18 cellular contexts compared by ENCODE assay signal in genomic region chrX:19003756-19004155, GRCh38. TPM values are rescaled to one million over a fixed set of nuclear protein-coding genes. Genes with fewer than 3 reads are reported as not detected.
DNase-seq lines count a peak whose midpoint lies in the region; ATAC-seq, FAIRE-seq and TF ChIP-seq lines count a peak whose summit lies in the region.
"Had no signal": no experiment of that assay in that cellular context is flagged by ENCODE, and none has a peak within 500 bp of the region (broad histone marks: within the 10 kb centered on the region; RNA-seq: fewer than 3 reads in every experiment).

No MANE protein-coding gene starts in this region.

- H3K4me1 Mint-ChIP-seq in HFFc6 (ENCODE audit: low read depth) = peaks cover 16% of the 10 kb centered on the region
- H3K4me1 Mint-ChIP-seq: CD4-positive, alpha-beta memory T cell had no signal

- TF ChIP-seq CTCF in D721Med (IDR thresholded peaks at IDR 0.05; ENCODE audit: insufficient read depth, missing control alignments) (no peak), HFFc6 (IDR thresholded peaks at IDR 0.05) (no peak), endothelial cell of umbilical vein (IDR thresholded peaks at IDR 0.05; ENCODE audit: extremely low read depth in 1 of 2, insufficient read depth in 1 of 2, low read depth in 1 of 2, low read length in 2 of 2) (no peak), fibroblast of mammary gland (conservative IDR thresholded peaks at IDR 0.05; ENCODE audit: control insufficient read depth, insufficient read depth, low read depth, low read length) (no peak), breast epithelium (IDR thresholded peaks at IDR 0.05) (no peak)

- H3K4me2 ChIP-seq in endothelial cell of umbilical vein (ENCODE audit: insufficient read depth, low read length) = no peak overlapping the region

- no peaks in the 10 kb centered on the region for H3K27me3 Mint-ChIP-seq in HFFc6 (ENCODE audit: insufficient read depth)
- H3K27me3 Mint-ChIP-seq: CD4-positive, alpha-beta memory T cell had no signal

- H3K4me3 ChIP-seq in endothelial cell of umbilical vein (replicated peaks in 1 of 3; ENCODE audit: insufficient read depth in 1 of 3, low read depth in 1 of 3, low read length in 3 of 3) (no peak overlapping the region), fibroblast of mammary gland (ENCODE audit: control insufficient read depth, low read depth, low read length) (no peak overlapping the region), breast epithelium (no peak overlapping the region)

- BruUV-seq in endothelial cell of umbilical vein (replicated peaks; lab: Mats Ljungman, UMichigan) = no TSS peak

- H3K9ac ChIP-seq in endothelial cell of umbilical vein (replicated peaks; ENCODE audit: extremely low read depth, insufficient read depth, low read length) = no peak overlapping the region

- H3K9me1 ChIP-seq in endothelial cell of umbilical vein (replicated peaks; ENCODE audit: control insufficient read depth, extremely low read depth, insufficient read depth, low read length) = no peaks in the 10 kb centered on the region

- H3K4me1 ChIP-seq in endothelial cell of umbilical vein (ENCODE audit: control insufficient read depth, extremely low read depth, insufficient read depth, low read length) (no peaks in the 10 kb centered on the region), breast epithelium (no peaks in the 10 kb centered on the region)
- H3K4me1 ChIP-seq: Caco-2 had no signal

- DNase-seq in D721Med (ENCODE audit: insufficient read length, low spot score) (no peak), HFFc6 (no peak), endothelial cell of umbilical vein (ENCODE audit: low read depth, low spot score) (no peak), fibroblast of mammary gland (ENCODE audit: low read depth) (peak; percentile 33), cardiac septum (ENCODE audit: low spot score) (no peak), breast epithelium (ENCODE audit: low spot score in 2 of 2) (no peak)
- DNase-seq: 8988T; C1 segment of cervical spinal cord; Caco-2; CD4-positive, alpha-beta memory T cell; DMS 273 treated with DMSO at 0.1 percent for 48 hours; DMS79; EL; GF-D8; GOT3; HCEC 1CT had no signal

- H3K9me3 ChIP-seq in endothelial cell of umbilical vein (replicated peaks; ENCODE audit: control insufficient read depth, insufficient read depth, low read length) (no peaks in the 10 kb centered on the region), breast epithelium (no peaks in the 10 kb centered on the region)
- H3K9me3 ChIP-seq: Caco-2 had no signal

- H3K9me3 Mint-ChIP-seq in HFFc6 = no peaks in the 10 kb centered on the region
- H3K9me3 Mint-ChIP-seq: CD4-positive, alpha-beta memory T cell had no signal

- H2AFZ ChIP-seq in endothelial cell of umbilical vein (ENCODE audit: low read depth, low read length) = no peak overlapping the region

- no peaks in the 10 kb centered on the region for H3K79me2 ChIP-seq in endothelial cell of umbilical vein (ENCODE audit: control insufficient read depth, insufficient read depth, low read length)

- H3K4me3 Mint-ChIP-seq in HFFc6 = no peak overlapping the region
- H3K4me3 Mint-ChIP-seq: CD4-positive, alpha-beta memory T cell had no signal

- peak; percentile 21 for FAIRE-seq in D721Med (lab: Jason Lieb, UNC)
- peak; percentile 37 for FAIRE-seq in endothelial cell of umbilical vein (lab: Jason Lieb, UNC)
- FAIRE-seq: H54 had no signal

- CTCF ChIA-PET in endothelial cell of umbilical vein (lab: Charles Lee) = no interaction called here

- H3K27ac Mint-ChIP-seq in HFFc6 = peak overlapping the region; percentile 31; the same call in 1 of the 2 replicates
- H3K27ac Mint-ChIP-seq: CD4-positive, alpha-beta memory T cell had no signal

- H3K36me3 ChIP-seq in endothelial cell of umbilical vein (ENCODE audit: control insufficient read depth in 2 of 2, extremely low read depth in 1 of 2, insufficient read depth in 2 of 2, low read length in 2 of 2) = no peaks in the 10 kb centered on the region
- no peaks in the 10 kb centered on the region for H3K36me3 ChIP-seq in breast epithelium

- H4K20me1 ChIP-seq in endothelial cell of umbilical vein (replicated peaks; ENCODE audit: control insufficient read depth, extremely low read depth, insufficient read depth, low read length) = no peaks in the 10 kb centered on the region

- TF ChIP-seq POLR2A in endothelial cell of umbilical vein (IDR thresholded peaks at IDR 0.05; ENCODE audit: low read depth, low read length) (no peak), breast epithelium (IDR thresholded peaks at IDR 0.05) (no peak)

- dilution Hi-C loops in endothelial cell of umbilical vein (cut with MboI; ENCODE audit: extremely low pct_ligation_motif_present, low sequenced_read_pairs) = no loop called here

- H3K27ac ChIP-seq in endothelial cell of umbilical vein (ENCODE audit: insufficient read depth, low read depth, low read length) (no peak overlapping the region), breast epithelium (no peak overlapping the region)

- H3K36me3 Mint-ChIP-seq in HFFc6 (ENCODE audit: low read depth) = no peaks in the 10 kb centered on the region
- H3K36me3 Mint-ChIP-seq: CD4-positive, alpha-beta memory T cell had no signal

- POLR2A ChIA-PET in endothelial cell of umbilical vein (lab: Charles Lee) = no interaction called here

- ATAC-seq in HG03565 (IDR thresholded peaks at IDR 0.05; ENCODE audit: unreplicated experiment) = no peak

- intact Hi-C loops in endothelial cell of umbilical vein (cut with micrococcal nuclease) (no loop called here), cardiac septum (cut with DNase I) (no loop called here), breast epithelium (cut with DNase I; ENCODE audit: low total_unique reads) (no loop called here)

- H3K27me3 ChIP-seq in endothelial cell of umbilical vein (ENCODE audit: control insufficient read depth in 2 of 2, insufficient read depth in 2 of 2, low read length in 2 of 2) (no peaks in the 10 kb centered on the region), breast epithelium (peaks cover 0 to 5% of the 10 kb centered on the region in 2 donors)

TF ChIP-seq in endothelial cell of umbilical vein, 7 proteins besides CTCF, POLR2A, EP300 and RAD21:
- TF ChIP-seq FOS (IDR thresholded peaks at IDR 0.05; ENCODE audit: borderline replicate concordance, insufficient read depth, low read length) = no peak
- TF ChIP-seq POLR2AphosphoS5 (IDR thresholded peaks at IDR 0.05; ENCODE audit: insufficient read depth, low read depth, low read length) = no peak
- TF ChIP-seq MAX (IDR thresholded peaks at IDR 0.05; ENCODE audit: insufficient read depth, insufficient read length) = no peak
- no peak for TF ChIP-seq EZH2 (IDR thresholded peaks at IDR 0.05; ENCODE audit: borderline replicate concordance, low read depth, low read length, severe bottlenecking)
- TF ChIP-seq JUN (IDR thresholded peaks at IDR 0.05; ENCODE audit: borderline replicate concordance, insufficient read depth, insufficient read length, low read depth) = no peak
- TF ChIP-seq MYC (IDR thresholded peaks at IDR 0.05; ENCODE audit: low read depth, low read length) = no peak
- TF ChIP-seq GATA2 (IDR thresholded peaks at IDR 0.05; ENCODE audit: insufficient read depth, insufficient read length, low read depth, low read length) = no peak

RNA-seq across cellular contexts. Expression of gene PHKA2, which starts 19.8 kb away (rescaled TPM):
- total RNA-seq in HFFc6 (2021; fragmentation: NEBNext Ultra II Directional; extraction: Animal tissue kit (Norgen Biotek cat#: 25700)) = 10 to 100 TPM; 12.2 to 18.2 (median 16.9) TPM
- total RNA-seq in endothelial cell of umbilical vein (16.7 and 19.9 TPM in 2 replicates), cardiac septum (22.3 TPM), breast epithelium (10 to 100 TPM; 22.7 to 27.1 (median 25.6) TPM)
- 17.1 and 18.8 TPM in 2 replicates for polyA plus RNA-seq in endothelial cell of umbilical vein
- polyA plus RNA-seq in endothelial cell of umbilical vein (2011; cell fraction: cytosol; rRNA removed) = 9.0 and 9.3 TPM in 2 replicates
- polyA plus RNA-seq in endothelial cell of umbilical vein (2011; cell fraction: nucleus; rRNA removed) = 124 and 140 TPM in 2 replicates
- 12.7 and 14.3 TPM in 2 replicates for polyA plus RNA-seq in endothelial cell of umbilical vein (2012)
- polyA minus RNA-seq in endothelial cell of umbilical vein = 34.7 and 36.6 TPM in 2 replicates
- polyA minus RNA-seq in endothelial cell of umbilical vein (2011; cell fraction: cytosol; rRNA and poly(A)+ RNA removed) = 15.4 TPM
- 43.7 and 50.4 TPM in 2 replicates for polyA minus RNA-seq in endothelial cell of umbilical vein (2011; cell fraction: nucleus; rRNA and poly(A)+ RNA removed)
